Comparison of ENCODE assay signal across 8 cellular contexts in the genomic region with DNA sequence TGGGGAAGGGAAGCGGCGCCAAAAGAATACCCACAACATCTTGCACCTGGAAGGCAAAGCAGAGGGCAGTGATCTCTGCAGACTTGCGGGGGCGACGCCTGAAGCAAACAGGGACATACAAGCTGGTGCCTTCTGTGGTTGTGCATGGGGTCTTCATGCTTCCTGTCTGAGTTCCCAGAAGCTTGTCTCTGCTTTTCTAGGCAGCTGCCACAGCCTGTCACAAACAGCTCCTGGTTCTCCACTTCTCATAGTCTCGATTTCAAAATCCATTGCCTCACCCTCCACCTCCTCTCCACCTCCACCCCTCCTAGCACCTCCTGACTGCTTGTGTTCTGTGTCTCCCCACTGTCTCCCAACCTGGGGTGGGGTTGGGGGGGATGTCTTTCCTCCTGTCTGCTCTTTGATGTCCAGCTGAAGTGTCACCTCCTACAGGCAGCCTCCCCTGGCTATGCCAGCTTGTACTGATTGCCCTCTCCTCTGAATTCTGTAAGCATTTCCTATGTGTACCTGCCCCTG. TPM values are rescaled to one million over a fixed set of nuclear protein-coding genes. Genes with fewer than 3 reads are reported as not detected.
DNase-seq lines count a peak whose midpoint lies in the region; ATAC-seq, FAIRE-seq and TF ChIP-seq lines count a peak whose summit lies in the region.

No MANE protein-coding gene starts in this region.

- H3K4me3 ChIP-seq in pancreas (peak overlapping the region; percentile 18 to 60 (median 37)), lower leg skin (ENCODE audit: low read depth, poor library complexity, severe bottlenecking) (no peak overlapping the region)

- H3K9me3 Mint-ChIP-seq in dendritic cell treated with granulocyte-macrophage colony-stimulating factor and Interleukin-4, amounts not matched to agents 40 ng/mL and 50 ng/mL, for 4 days = no peaks in the 10 kb centered on the region

- ATAC-seq in GM18907 (IDR thresholded peaks at IDR 0.05; ENCODE audit: unreplicated experiment) = peak; percentile 18
- no peak for ATAC-seq in pancreas
- no peak for ATAC-seq in HG03457 (IDR thresholded peaks at IDR 0.05; ENCODE audit: unreplicated experiment)
- ATAC-seq in HG02870 (IDR thresholded peaks at IDR 0.05; ENCODE audit: unreplicated experiment) = no peak

- DNase-seq in KG1 (lab: John Stamatoyannopoulos, UW) = peak; percentile 31
- DNase-seq in pancreas = no peak
- DNase-seq in lower leg skin (ENCODE audit: low spot score in 2 of 2) = no peak
- DNase-seq in OCI-M2 (lab: John Stamatoyannopoulos, UW; ENCODE audit: unreplicated experiment) = no peak

- no peak for TF ChIP-seq POLR2A in lower leg skin (IDR thresholded peaks at IDR 0.05)

- no peak overlapping the region for H3K27ac ChIP-seq in pancreas

- no peaks in the 10 kb centered on the region for H3K36me3 Mint-ChIP-seq in dendritic cell treated with granulocyte-macrophage colony-stimulating factor and Interleukin-4, amounts not matched to agents 40 ng/mL and 50 ng/mL, for 4 days (ENCODE audit: low read depth)

- intact Hi-C loops in dendritic cell treated with granulocyte-macrophage colony-stimulating factor and Interleukin-4, amounts not matched to agents 40 ng/mL and 50 ng/mL, for 4 days (cut with micrococcal nuclease) = no loop called here
- intact Hi-C loops in pancreas (cut with DNase I) (no loop called here), lower leg skin (cut with DNase I; ENCODE audit: low total_unique reads) (no loop called here)

- H3K4me3 Mint-ChIP-seq in dendritic cell treated with granulocyte-macrophage colony-stimulating factor and Interleukin-4, amounts not matched to agents 40 ng/mL and 50 ng/mL, for 4 days = peak overlapping the region; percentile 77

- 33 to 45% methylated on average over 6 of the region's 6 CpGs for WGBS in pancreas, 2 donors
- 22 to 27% methylated on average over 6 of the region's 6 CpGs for whole genome bisulfite sequencing in lower leg skin, 2 donors

- peak overlapping the region; percentile 75 for H3K27ac Mint-ChIP-seq in dendritic cell treated with granulocyte-macrophage colony-stimulating factor and Interleukin-4, amounts not matched to agents 40 ng/mL and 50 ng/mL, for 4 days

- no peaks in the 10 kb centered on the region for H3K9me3 ChIP-seq in pancreas

- peaks cover 3 to 15% (median 10%) of the 10 kb centered on the region in 3 donors for H3K4me1 ChIP-seq in pancreas

- H3K27me3 ChIP-seq in pancreas = no peaks in the 10 kb centered on the region

- TF ChIP-seq CTCF in pancreas (IDR thresholded peaks at IDR 0.05) (no peak), lower leg skin (IDR thresholded peaks at IDR 0.05) (no peak)

- H3K36me3 ChIP-seq in pancreas = no peaks in the 10 kb centered on the region

- peaks cover 35% of the 10 kb centered on the region for H3K27me3 Mint-ChIP-seq in dendritic cell treated with granulocyte-macrophage colony-stimulating factor and Interleukin-4, amounts not matched to agents 40 ng/mL and 50 ng/mL, for 4 days

- FAIRE-seq in pancreas (lab: Jason Lieb, UNC) = no peak

- peaks cover 61% of the 10 kb centered on the region for H3K4me1 Mint-ChIP-seq in dendritic cell treated with granulocyte-macrophage colony-stimulating factor and Interleukin-4, amounts not matched to agents 40 ng/mL and 50 ng/mL, for 4 days (ENCODE audit: low read depth)

RNA-seq across cellular contexts. Expression of a gene that starts 1.7 kb away (rescaled TPM):
- total RNA-seq in pancreas (under 1 TPM in 3 of 6 donors, not detected in 3; 0.26 to 0.86 (median 0.41) TPM), lower leg skin (not detected)
- polyA plus RNA-seq in pancreas = 1 to 10 TPM; 1.7 to 3.2 TPM

RNA-seq across cellular contexts. Expression of a gene that starts 28.8 kb away (rescaled TPM):
- total RNA-seq in pancreas = 10 to 100 TPM; 21.0 to 37.6 (median 24.6) TPM
- 1 to 10 TPM; 4.2 to 6.9 TPM for polyA plus RNA-seq in pancreas
- 10 to 100 TPM; 58.9 to 68.5 (median 63.0) TPM for total RNA-seq in lower leg skin
